Comparison of ENCODE assay signal across 14 cellular contexts in genomic region chr3:167884481-167884880, GRCh38.
DNase-seq lines count a peak whose midpoint lies in the region; ATAC-seq and TF ChIP-seq lines count a peak whose summit lies in the region.
"Had no signal": no experiment of that assay in that cellular context is flagged by ENCODE, and none has a peak within 500 bp of the region (broad histone marks: within the 10 kb centered on the region; RNA-seq: fewer than 3 reads in every experiment).

No MANE protein-coding gene starts in this region.

- peaks cover 2% of the 10 kb centered on the region for H3K27me3 Mint-ChIP-seq in GM23338 (ENCODE audit: insufficient read depth, low read depth, poor library complexity)
- peaks cover 0 to 18% (median 2%) of the 10 kb centered on the region in 5 donors for H3K27me3 Mint-ChIP-seq in naive thymus-derived CD8-positive, alpha-beta T cell

- H2AFZ ChIP-seq in GM23338 (peak overlapping the region; percentile 29; the same call in 1 of the 2 replicates), neuron (ENCODE audit: low read depth, low read length) (peak overlapping the region; percentile 16)

- no peak for ATAC-seq in GM23338
- ATAC-seq in naive thymus-derived CD8-positive, alpha-beta T cell = no peak
- ATAC-seq: CD8-positive, alpha-beta T cell had no signal

- H3K27ac Mint-ChIP-seq in GM23338 = no peak overlapping the region
- no peak overlapping the region for H3K27ac Mint-ChIP-seq in naive thymus-derived CD8-positive, alpha-beta T cell
- H3K27ac Mint-ChIP-seq: B cell; CD8-positive, alpha-beta T cell had no signal

- no peaks in the 10 kb centered on the region for H3K79me2 ChIP-seq in GM23338 (replicated peaks; ENCODE audit: insufficient read depth)

- H3K4me1 ChIP-seq in GM23338 (ENCODE audit: insufficient read depth) = no peaks in the 10 kb centered on the region
- H3K4me1 ChIP-seq in neuron (ENCODE audit: insufficient read depth, low read length) = no peaks in the 10 kb centered on the region
- H3K4me1 ChIP-seq in HAP-1 = no peaks in the 10 kb centered on the region

- H3K36me3 Mint-ChIP-seq in GM23338 (ENCODE audit: low read depth) = no peaks in the 10 kb centered on the region
- no peaks in the 10 kb centered on the region for H3K36me3 Mint-ChIP-seq in naive thymus-derived CD8-positive, alpha-beta T cell
- H3K36me3 Mint-ChIP-seq: CD8-positive, alpha-beta T cell had no signal

- no peak for TF ChIP-seq CTCF in GM23338 (conservative IDR thresholded peaks at IDR 0.05; ENCODE audit: low read depth in 2 of 2)

- DNase-seq in GM23338 (ENCODE audit: low spot score) (no peak), SK-N-MC (ENCODE audit: low read depth, low spot score) (no peak), fibroblast of gingiva (ENCODE audit: low read depth) (peak; percentile 55), HAP-1 (ENCODE audit: low spot score in 2 of 2) (no peak)
- DNase-seq in naive thymus-derived CD8-positive, alpha-beta T cell = no peak
- DNase-seq: Calu3; CD8-positive, alpha-beta T cell; DMS79 treated with DMSO at 0.1 percent for 48 hours; GF-D8; H9 had no signal

- no peaks in the 10 kb centered on the region for H3F3A ChIP-seq in GM23338 (replicated peaks; ENCODE audit: low read depth)

- H3K27me3 ChIP-seq in GM23338 (ENCODE audit: insufficient read depth) = no peaks in the 10 kb centered on the region
- no peaks in the 10 kb centered on the region for H3K27me3 ChIP-seq in neuron (ENCODE audit: insufficient read depth, low read length)
- peaks cover 17% of the 10 kb centered on the region for H3K27me3 ChIP-seq in HAP-1 (ENCODE audit: low read depth)
- H3K27me3 ChIP-seq: BLaER1 treated with 17β-estradiol and CSF1 and Interleukin-3, amounts not matched to agents 10 nM and 100 nM had no signal

- H3K36me3 ChIP-seq in GM23338 (ENCODE audit: insufficient read depth) = no peaks in the 10 kb centered on the region
- no peaks in the 10 kb centered on the region for H3K36me3 ChIP-seq in SK-N-MC (ENCODE audit: insufficient read depth, low read length)
- no peaks in the 10 kb centered on the region for H3K36me3 ChIP-seq in neuron (ENCODE audit: insufficient read depth, low read length)
- no peaks in the 10 kb centered on the region for H3K36me3 ChIP-seq in HAP-1 (replicated peaks)
- H3K36me3 ChIP-seq: BLaER1 treated with 17β-estradiol and CSF1 and Interleukin-3, amounts not matched to agents 10 nM and 100 nM had no signal

- H3K9me3 Mint-ChIP-seq in GM23338 = no peaks in the 10 kb centered on the region
- H3K9me3 Mint-ChIP-seq in naive thymus-derived CD8-positive, alpha-beta T cell = no peaks in the 10 kb centered on the region
- H3K9me3 Mint-ChIP-seq: CD8-positive, alpha-beta T cell; H9 had no signal

- H3K4me1 Mint-ChIP-seq in GM23338 = peaks cover 6% of the 10 kb centered on the region
- H3K4me1 Mint-ChIP-seq in naive thymus-derived CD8-positive, alpha-beta T cell = peaks cover 0 to 6% (median under 1%) of the 10 kb centered on the region in 4 donors

- no peak overlapping the region for H3K4me3 Mint-ChIP-seq in GM23338
- H3K4me3 Mint-ChIP-seq in naive thymus-derived CD8-positive, alpha-beta T cell = no peak overlapping the region
- H3K4me3 Mint-ChIP-seq: B cell; CD8-positive, alpha-beta T cell; H9 had no signal

- POLR2A ChIA-PET in naive thymus-derived CD8-positive, alpha-beta T cell (lab: Charles Lee) = no interaction called here

- H3K4me3 ChIP-seq in GM23338 (no peak overlapping the region), SK-N-MC (peak overlapping the region; percentile 32), neuron (ENCODE audit: low read length) (no peak overlapping the region), HAP-1 (no peak overlapping the region)
- H3K4me3 ChIP-seq: BLaER1 treated with 17β-estradiol and CSF1 and Interleukin-3, amounts not matched to agents 10 nM and 100 nM had no signal

- no peaks in the 10 kb centered on the region for H3K9me2 ChIP-seq in GM23338 (ENCODE audit: insufficient read depth)

- in situ Hi-C loops in HAP-1 (cut with MboI; ENCODE audit: low sequenced_read_pairs) = loop anchor here (25.0 kb wide), 1 partner anchor 472 kb away; no protein-coding TSS in a partner anchor

- H3K27ac ChIP-seq in GM23338 (ENCODE audit: low read depth) (no peak overlapping the region), SK-N-MC (peak overlapping the region; percentile 84)
- H3K27ac ChIP-seq: BLaER1 treated with 17β-estradiol and CSF1 and Interleukin-3, amounts not matched to agents 10 nM and 100 nM; HL-60 had no signal

- peak overlapping the region; percentile 3 for H3K9ac ChIP-seq in SK-N-MC (ENCODE audit: insufficient read length)
- H3K9ac ChIP-seq: BLaER1 treated with 17β-estradiol and CSF1 and Interleukin-3, amounts not matched to agents 10 nM and 100 nM had no signal

- H3K4me2 ChIP-seq in GM23338 = no peak overlapping the region
- H3K4me2 ChIP-seq: BLaER1 treated with 17β-estradiol and CSF1 and Interleukin-3, amounts not matched to agents 10 nM and 100 nM had no signal

- H3K9me3 ChIP-seq in SK-N-MC (ENCODE audit: low read depth, low read length) (no peaks in the 10 kb centered on the region), neuron (ENCODE audit: low read length) (no peaks in the 10 kb centered on the region), HAP-1 (no peaks in the 10 kb centered on the region)
- H3K9me3 ChIP-seq: BLaER1 treated with 17β-estradiol and CSF1 and Interleukin-3, amounts not matched to agents 10 nM and 100 nM had no signal

- H4K20me1 ChIP-seq in GM23338 (replicated peaks; ENCODE audit: insufficient read depth) = no peaks in the 10 kb centered on the region
- H4K20me1 ChIP-seq: BLaER1 treated with 17β-estradiol and CSF1 and Interleukin-3, amounts not matched to agents 10 nM and 100 nM had no signal

TF ChIP-seq in GM23338, 12 proteins besides CTCF, POLR2A, EP300 and RAD21 (continues in another document):
- TF ChIP-seq POLR2AphosphoS5 (IDR thresholded peaks at IDR 0.05; ENCODE audit: low read depth) = no peak
- no peak for TF ChIP-seq ZNF114 (CRISPR knock-in tag; IDR thresholded peaks at IDR 0.05)
- no peak for TF ChIP-seq JUNB (IDR thresholded peaks at IDR 0.05; ENCODE audit: unreplicated experiment)
- no peak for TF ChIP-seq REST (IDR thresholded peaks at IDR 0.05; ENCODE audit: unreplicated experiment)
- TF ChIP-seq EZH2 (IDR thresholded peaks at IDR 0.05; ENCODE audit: low read depth, unreplicated experiment) = no peak
- no peak for TF ChIP-seq NANOG (IDR thresholded peaks at IDR 0.05; ENCODE audit: borderline replicate concordance)
- no peak for TF ChIP-seq ZNF331 (CRISPR knock-in tag; IDR thresholded peaks at IDR 0.05; ENCODE audit: low read depth)
